In genomic region chr17:21061158-21061835, GRCh38 we compare ENCODE assay signal across 1 cellular context.
TF ChIP-seq lines count a peak whose summit lies in the region.

No MANE protein-coding gene starts in this region.

TF ChIP-seq in HCT116, 20 proteins besides CTCF, POLR2A, EP300 and RAD21 (continued from another document):
- TF ChIP-seq, protein P1, sequence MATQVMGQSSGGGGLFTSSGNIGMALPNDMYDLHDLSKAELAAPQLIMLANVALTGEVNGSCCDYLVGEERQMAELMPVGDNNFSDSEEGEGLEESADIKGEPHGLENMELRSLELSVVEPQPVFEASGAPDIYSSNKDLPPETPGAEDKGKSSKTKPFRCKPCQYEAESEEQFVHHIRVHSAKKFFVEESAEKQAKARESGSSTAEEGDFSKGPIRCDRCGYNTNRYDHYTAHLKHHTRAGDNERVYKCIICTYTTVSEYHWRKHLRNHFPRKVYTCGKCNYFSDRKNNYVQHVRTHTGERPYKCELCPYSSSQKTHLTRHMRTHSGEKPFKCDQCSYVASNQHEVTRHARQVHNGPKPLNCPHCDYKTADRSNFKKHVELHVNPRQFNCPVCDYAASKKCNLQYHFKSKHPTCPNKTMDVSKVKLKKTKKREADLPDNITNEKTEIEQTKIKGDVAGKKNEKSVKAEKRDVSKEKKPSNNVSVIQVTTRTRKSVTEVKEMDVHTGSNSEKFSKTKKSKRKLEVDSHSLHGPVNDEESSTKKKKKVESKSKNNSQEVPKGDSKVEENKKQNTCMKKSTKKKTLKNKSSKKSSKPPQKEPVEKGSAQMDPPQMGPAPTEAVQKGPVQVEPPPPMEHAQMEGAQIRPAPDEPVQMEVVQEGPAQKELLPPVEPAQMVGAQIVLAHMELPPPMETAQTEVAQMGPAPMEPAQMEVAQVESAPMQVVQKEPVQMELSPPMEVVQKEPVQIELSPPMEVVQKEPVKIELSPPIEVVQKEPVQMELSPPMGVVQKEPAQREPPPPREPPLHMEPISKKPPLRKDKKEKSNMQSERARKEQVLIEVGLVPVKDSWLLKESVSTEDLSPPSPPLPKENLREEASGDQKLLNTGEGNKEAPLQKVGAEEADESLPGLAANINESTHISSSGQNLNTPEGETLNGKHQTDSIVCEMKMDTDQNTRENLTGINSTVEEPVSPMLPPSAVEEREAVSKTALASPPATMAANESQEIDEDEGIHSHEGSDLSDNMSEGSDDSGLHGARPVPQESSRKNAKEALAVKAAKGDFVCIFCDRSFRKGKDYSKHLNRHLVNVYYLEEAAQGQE (IDR thresholded peaks at IDR 0.05; ENCODE audit: low read depth), result no peak
- no peak for TF ChIP-seq JUND (IDR thresholded peaks at IDR 0.05)
- no peak for TF ChIP-seq ELF1 (IDR thresholded peaks at IDR 0.05; ENCODE audit: borderline replicate concordance, low read depth)
- no peak for TF ChIP-seq SP1 (IDR thresholded peaks at IDR 0.05; ENCODE audit: low read depth)
- no peak for TF ChIP-seq EZH2 (IDR thresholded peaks at IDR 0.05)
- TF ChIP-seq POLR2AphosphoS5 (IDR thresholded peaks at IDR 0.05; ENCODE audit: low read depth, low read length), result no peak
